In genomic region chr2:96815326-96816126, GRCh38 we compare ENCODE assay signal across 8 cellular contexts. TPM values are rescaled to one million over a fixed set of nuclear protein-coding genes. Genes with fewer than 3 reads are reported as not detected.
A peak's percentile ranks its signal among the peaks of the same experiment; 100 is the strongest.
DNase-seq lines count a peak whose midpoint lies in the region; ATAC-seq and TF ChIP-seq lines count a peak whose summit lies in the region.

No MANE protein-coding gene starts in this region.

- H3K27me3 Mint-ChIP-seq in IgD-negative memory B cell (peaks cover 1% of the 10 kb centered on the region), osteocyte (ENCODE audit: unreplicated experiment) (no peaks in the 10 kb centered on the region)

- peak overlapping the region; percentile 77 to 95 (median 80) for H3K27ac Mint-ChIP-seq in IgD-negative memory B cell
- H3K27ac Mint-ChIP-seq in osteocyte (ENCODE audit: unreplicated experiment), result peak overlapping the region; percentile 88

- H3K36me3 Mint-ChIP-seq in IgD-negative memory B cell, result no peaks in the 10 kb centered on the region
- H3K36me3 Mint-ChIP-seq in osteocyte (ENCODE audit: unreplicated experiment), result peaks cover 14% of the 10 kb centered on the region

- peak; percentile 11 for ATAC-seq in GM19023 (IDR thresholded peaks at IDR 0.05; ENCODE audit: unreplicated experiment)

- H3K9me3 Mint-ChIP-seq in IgD-negative memory B cell (no peaks in the 10 kb centered on the region), osteocyte (ENCODE audit: unreplicated experiment) (no peaks in the 10 kb centered on the region)

- H3K4me3 Mint-ChIP-seq in IgD-negative memory B cell, result peak overlapping the region; percentile 83 to 96 (median 94)
- peak overlapping the region; percentile 85 for H3K4me3 Mint-ChIP-seq in osteocyte (ENCODE audit: unreplicated experiment)

- peaks cover 37 to 51% (median 39%) of the 10 kb centered on the region in 3 donors for H3K4me1 Mint-ChIP-seq in IgD-negative memory B cell
- peaks cover 29% of the 10 kb centered on the region for H3K4me1 Mint-ChIP-seq in osteocyte (ENCODE audit: unreplicated experiment)

- DNase-seq in COR-L47 (lab: John Stamatoyannopoulos, UW) (peak; percentile 12), fibroblast of peridontal ligament (ENCODE audit: extremely low read depth) (peak; percentile 49), osteocyte (ENCODE audit: extremely low spot score, unreplicated experiment) (no peak), GOT3 (lab: John Stamatoyannopoulos, UW) (no peak), ureter (ENCODE audit: low spot score) (no peak)
- peak; percentile 18 for DNase-seq in activated CD4-positive, alpha-beta T cell treated with anti-CD3 and anti-CD28 coated beads, Interleukin-2, amount 50 U/mL, for 4 hours

- no peak for TF ChIP-seq CTCF in osteocyte (IDR thresholded peaks at IDR 0.05)

RNA-seq across cellular contexts. Expression of gene CNNM3, which starts 0.5 kb away (rescaled TPM):
- 3.5 TPM for polyA plus RNA-seq in IgD-negative memory B cell
- 20.9 and 22.4 TPM in 2 replicates for total RNA-seq in osteocyte
- total RNA-seq in ureter, result 18.9 TPM

RNA-seq across cellular contexts. Expression of gene ANKRD23, which starts 28.3 kb away (rescaled TPM):
- 1.3 TPM for polyA plus RNA-seq in IgD-negative memory B cell
- 4.4 and 5.7 TPM in 2 replicates for total RNA-seq in osteocyte
- total RNA-seq in ureter, result 10.2 TPM

RNA-seq across cellular contexts. Expression of gene ANKRD39, which starts 42.3 kb away (rescaled TPM):
- 16.3 TPM for polyA plus RNA-seq in IgD-negative memory B cell
- total RNA-seq in osteocyte, result 10.5 and 12.4 TPM in 2 replicates
- total RNA-seq in ureter, result 13.0 TPM

RNA-seq across cellular contexts. Expression of gene SEMA4C, which starts 54.4 kb away (rescaled TPM):
- 0.58 TPM for polyA plus RNA-seq in IgD-negative memory B cell
- total RNA-seq in osteocyte (33.8 and 39.1 TPM in 2 replicates), ureter (58.0 TPM)

RNA-seq across cellular contexts. Expression of gene CNNM4, which starts 54.8 kb away (rescaled TPM):
- polyA plus RNA-seq in IgD-negative memory B cell, result 7.9 TPM
- total RNA-seq in osteocyte, result 7.6 and 8.0 TPM in 2 replicates
- 16.0 TPM for total RNA-seq in ureter

Comparison
In these comparisons a context has a peak if more than half of its experiments do, and no peak if none do; other contexts are left out.
1. DNase-seq: peak in COR-L47 (single experiment), activated CD4-positive, alpha-beta T cell treated with anti-CD3 and anti-CD28 coated beads, Interleukin-2, amount 50 U/mL, for 4 hours (2 of 2) and fibroblast of peridontal ligament (single experiment); none in osteocyte (single experiment), GOT3 (single experiment) and ureter (single experiment).